ENCODE assay signal across 23 cellular contexts in the genomic region with DNA sequence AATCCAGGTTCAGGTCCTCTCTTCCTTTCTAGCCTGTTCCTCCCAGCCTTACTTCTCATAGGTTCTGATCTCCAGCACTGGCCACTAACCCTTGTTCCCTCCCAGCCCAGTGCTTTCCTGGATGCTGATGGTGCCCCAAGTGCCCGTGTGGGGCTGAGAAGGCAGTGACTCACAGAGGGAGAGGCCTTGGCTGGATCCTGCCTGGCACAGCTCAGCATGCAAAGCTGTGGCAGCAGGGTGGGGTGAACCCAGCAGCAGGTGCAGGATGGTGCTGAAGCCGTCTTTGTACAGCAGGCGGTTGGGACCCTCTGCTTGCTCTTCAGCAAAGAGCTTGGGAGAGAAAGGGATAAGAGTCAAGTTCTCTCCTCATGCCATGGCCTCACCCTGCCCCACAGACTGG. TPM values are rescaled to one million over a fixed set of nuclear protein-coding genes. Genes with fewer than 3 reads are reported as not detected.
DNase-seq lines count a peak whose midpoint lies in the region; ATAC-seq, FAIRE-seq and TF ChIP-seq lines count a peak whose summit lies in the region.
"Had no signal": no experiment of that assay in that cellular context is flagged by ENCODE, and none has a peak within 500 bp of the region (broad histone marks: within the 10 kb centered on the region; RNA-seq: fewer than 3 reads in every experiment).

No MANE protein-coding gene starts in this region.

- H3K9me3 ChIP-seq in MG63 (no peaks in the 10 kb centered on the region), mucosa of descending colon (no peaks in the 10 kb centered on the region)
- H3K9me3 ChIP-seq: sigmoid colon had no signal

- H3K36me3 ChIP-seq in MG63 (no peaks in the 10 kb centered on the region; the same call in 1 of the 2 replicates), bronchial epithelial cell (ENCODE audit: control insufficient read depth, insufficient read depth, low read length) (peaks cover 10% of the 10 kb centered on the region), mucosa of descending colon (ENCODE audit: low read depth) (no peaks in the 10 kb centered on the region)

- ATAC-seq in mucosa of descending colon = peak; percentile 69
- no peak for ATAC-seq in activated naive CD4-positive, alpha-beta T cell treated with anti-CD3 and anti-CD28 coated beads, Interleukin-2, amount 50 U/mL, for 72 hours
- ATAC-seq: natural killer cell treated with Interleukin-12 subunit alpha and Interleukin-12 subunit beta and Interleukin-15 and Interleukin-18, amount 100 ng/mL, for 72 hours had no signal

- H3K4me1 ChIP-seq in mucosa of descending colon (ENCODE audit: low read depth) = peaks cover 26% of the 10 kb centered on the region
- H3K4me1 ChIP-seq: sigmoid colon had no signal

- no peak for TF ChIP-seq CTCF in bronchial epithelial cell (IDR thresholded peaks at IDR 0.05; ENCODE audit: insufficient read depth, low read length, severe bottlenecking)
- no peak for TF ChIP-seq CTCF in mucosa of descending colon (IDR thresholded peaks at IDR 0.05)

- peak; percentile 37 for DNase-seq in MG63
- peak; percentile 33 for DNase-seq in bronchial epithelial cell (ENCODE audit: low read depth)
- DNase-seq in mucosa of descending colon = peak in 2 of 3 donors; percentile 32 to 58
- DNase-seq in ureter (ENCODE audit: low spot score) = peak; percentile 52
- no peak for DNase-seq in islet precursor cell
- DNase-seq in activated naive CD4-positive, alpha-beta T cell (lab: John Stamatoyannopoulos, UW) = no peak
- no peak for DNase-seq in activated naive CD4-positive, alpha-beta T cell treated with anti-CD3 and anti-CD28 coated beads, Interleukin-2, amount 50 U/mL, for 72 hours (ENCODE audit: low spot score in 2 of 2)
- DNase-seq: activated naive CD4-positive, alpha-beta T cell treated with Interleukin-2 at 50 U/mL for 16 hours; activated T-cell treated with anti-CD3 and anti-CD28 coated beads, Interleukin-2, amount 50 U/mL, for 1 hour; amygdala; dermis blood vessel endothelial cell; hypothalamus; kidney; NCI-H187; NCI-H526 treated with DMSO at 0.1 percent for 48 hours; sigmoid colon had no signal

- intact Hi-C loops in mucosa of descending colon (cut with DNase I, micrococcal nuclease) = no loop called here

- peaks cover 0 to 13% of the 10 kb centered on the region in 2 donors for H3K36me3 Mint-ChIP-seq in activated naive CD4-positive, alpha-beta T cell treated with anti-CD3 and anti-CD28 coated beads, Interleukin-2, amount 50 U/mL, for 72 hours

- H3K4me3 ChIP-seq in MG63 (no peak overlapping the region), bronchial epithelial cell (ENCODE audit: low read depth, low read length) (no peak overlapping the region), mucosa of descending colon (no peak overlapping the region)
- H3K4me3 ChIP-seq: cardiac muscle cell, sigmoid colon had no signal

- no peaks in the 10 kb centered on the region for H3K27me3 ChIP-seq in MG63
- H3K27me3 ChIP-seq in bronchial epithelial cell (ENCODE audit: control insufficient read depth, insufficient read depth, low read length) = no peaks in the 10 kb centered on the region
- H3K27me3 ChIP-seq: cardiac muscle cell, sigmoid colon had no signal

- H3K27ac Mint-ChIP-seq in activated naive CD4-positive, alpha-beta T cell treated with anti-CD3 and anti-CD28 coated beads, Interleukin-2, amount 50 U/mL, for 72 hours = peak overlapping the region in 1 of 2 donors; percentile 56
- H3K27ac Mint-ChIP-seq: B cell; memory B cell; natural killer cell treated with Interleukin-12 subunit alpha and Interleukin-12 subunit beta and Interleukin-15 and Interleukin-18, amount 100 ng/mL, for 72 hours had no signal

- H3K9me3 Mint-ChIP-seq in activated naive CD4-positive, alpha-beta T cell treated with anti-CD3 and anti-CD28 coated beads, Interleukin-2, amount 50 U/mL, for 72 hours = no peaks in the 10 kb centered on the region
- H3K9me3 Mint-ChIP-seq: memory B cell; natural killer cell treated with Interleukin-12 subunit alpha and Interleukin-12 subunit beta and Interleukin-15 and Interleukin-18, amount 100 ng/mL, for 72 hours had no signal

- FAIRE-seq in bronchial epithelial cell (lab: Jason Lieb, UNC) = no peak
- FAIRE-seq: frontal cortex, kidney had no signal

RNA-seq across cellular contexts. Expression of a gene that starts 7.6 kb away (rescaled TPM):
- total RNA-seq in MG63 (2014; rRNA removed; shearing (Covaris generic); ENCODE audit: low replicate concordance) = 2.2 and 4.4 TPM in 2 replicates
- total RNA-seq in bronchial epithelial cell (5.6 and 6.1 TPM in 2 replicates), mucosa of descending colon (100 to 1,000 TPM; 144 to 236 (median 154) TPM), ureter (100 TPM)
- total RNA-seq in activated naive CD4-positive, alpha-beta T cell treated with anti-CD3 and anti-CD28 coated beads, Interleukin-2, amount 50 U/mL, for 72 hours = 10 to 100 TPM; 69.0 to 88.4 TPM

RNA-seq across cellular contexts. Expression of a gene that starts 16.3 kb away (rescaled TPM):
- not detected in 2 replicates for total RNA-seq in MG63 (2014; rRNA removed; shearing (Covaris generic); ENCODE audit: low replicate concordance)
- total RNA-seq in bronchial epithelial cell (not detected in 2 replicates), mucosa of descending colon (not detected), ureter (not detected)
- total RNA-seq in activated naive CD4-positive, alpha-beta T cell treated with anti-CD3 and anti-CD28 coated beads, Interleukin-2, amount 50 U/mL, for 72 hours = not detected
- total RNA-seq: B cell; dermis blood vessel endothelial cell; epithelial cell of proximal tubule; HT1080; kidney; natural killer cell treated with Interleukin-12 subunit alpha and Interleukin-12 subunit beta and Interleukin-15 and Interleukin-18, amount 100 ng/mL, for 72 hours; sigmoid colon had no signal

RNA-seq across cellular contexts. Expression of a gene that starts 16.5 kb away (rescaled TPM):
- 180 and 290 TPM in 2 replicates for total RNA-seq in MG63 (2014; rRNA removed; shearing (Covaris generic); ENCODE audit: low replicate concordance)
- total RNA-seq in bronchial epithelial cell = 168 and 187 TPM in 2 replicates
- total RNA-seq in mucosa of descending colon = 100 to 1,000 TPM in 2 of 3 donors, 10 to 100 TPM in 1; 90.6 to 129 (median 115) TPM
- 120 TPM for total RNA-seq in ureter
- total RNA-seq in activated naive CD4-positive, alpha-beta T cell treated with anti-CD3 and anti-CD28 coated beads, Interleukin-2, amount 50 U/mL, for 72 hours = 100 to 1,000 TPM; 182 to 202 TPM

RNA-seq across cellular contexts. Expression of a gene that starts 21.8 kb away (rescaled TPM):
- 1.1 and 1.6 TPM in 2 replicates for total RNA-seq in MG63 (2014; rRNA removed; shearing (Covaris generic); ENCODE audit: low replicate concordance)
- 24.5 and 28.8 TPM in 2 replicates for total RNA-seq in bronchial epithelial cell
- 10 to 100 TPM; 17.7 to 26.2 (median 23.2) TPM for total RNA-seq in mucosa of descending colon
- 18.2 TPM for total RNA-seq in ureter
- total RNA-seq in activated naive CD4-positive, alpha-beta T cell treated with anti-CD3 and anti-CD28 coated beads, Interleukin-2, amount 50 U/mL, for 72 hours = 10 to 100 TPM; 29.9 to 45.1 TPM

Comparison
In these comparisons a context has a peak if more than half of its experiments do, and no peak if none do; other contexts are left out.
1. DNase-seq: peak in MG63 (single experiment), bronchial epithelial cell (single experiment), mucosa of descending colon (2 of 3) and ureter (single experiment); none in islet precursor cell (single experiment), activated naive CD4-positive, alpha-beta T cell (0 of 4) and activated naive CD4-positive, alpha-beta T cell treated with anti-CD3 and anti-CD28 coated beads, Interleukin-2, amount 50 U/mL, for 72 hours (0 of 2).